Comparison of ENCODE assay signal across 19 cellular contexts in genomic region chr9:100583019-100583802, GRCh38. TPM values are rescaled to one million over a fixed set of nuclear protein-coding genes. Genes with fewer than 3 reads are reported as not detected.
DNase-seq lines count a peak whose midpoint lies in the region; ATAC-seq, FAIRE-seq and TF ChIP-seq lines count a peak whose summit lies in the region.
"Had no signal": no experiment of that assay in that cellular context is flagged by ENCODE, and none has a peak within 500 bp of the region (broad histone marks: within the 10 kb centered on the region; RNA-seq: fewer than 3 reads in every experiment).

No MANE protein-coding gene starts in this region.

- H3K36me3 ChIP-seq in K562 (ENCODE audit: control insufficient read depth, insufficient read depth, low read length) (no peaks in the 10 kb centered on the region), skeletal muscle tissue (ENCODE audit: control insufficient read depth in 3 of 3, insufficient read depth in 3 of 3, low read length in 3 of 3) (peaks cover 11 to 27% (median 22%) of the 10 kb centered on the region in 3 donors)
- H3K36me3 ChIP-seq: HAP-1 had no signal

- H3K4me2 ChIP-seq in K562 (ENCODE audit: insufficient read depth, low read length), result no peak overlapping the region

- H3K9me3 ChIP-seq in K562 (replicated peaks; ENCODE audit: control insufficient read depth, insufficient read depth, low read depth, low read length) (no peaks in the 10 kb centered on the region), skeletal muscle tissue (ENCODE audit: control insufficient read depth in 3 of 3, low read length in 3 of 3) (no peaks in the 10 kb centered on the region)
- H3K9me3 ChIP-seq: Caco-2, HAP-1 had no signal

- POLR2A ChIA-PET in K562 (lab: Yijun Ruan, JAX), result no interaction called here

- H3K27ac ChIP-seq in K562 (ENCODE audit: extremely low read depth, low read depth, low read length) (no peak overlapping the region), skeletal muscle tissue (ENCODE audit: low read depth, low read length) (no peak overlapping the region)
- H3K27ac ChIP-seq: C4-2B, HL-60 had no signal

- CTCF ChIA-PET in K562 (lab: Yijun Ruan, JAX; ENCODE audit: low intra/inter-chr PET ratio), result no interaction called here

- peaks cover 5 to 18% of the 10 kb centered on the region in 2 experiments; a peak in 4 of 5 replicates for H3K27me3 ChIP-seq in K562 (ENCODE audit: control insufficient read depth in 2 of 2, insufficient read depth in 2 of 2, low read length in 2 of 2)
- no peaks in the 10 kb centered on the region for H3K27me3 ChIP-seq in skeletal muscle tissue (ENCODE audit: control insufficient read depth in 3 of 3, insufficient read depth in 3 of 3, low read length in 3 of 3)

- TF ChIP-seq POLR2A in K562 (conservative IDR thresholded peaks at IDR 0.05), result no peak

- no peak overlapping the region for H2AFZ ChIP-seq in K562 (ENCODE audit: low read depth, low read length)

- ATAC-seq in K562 (no peak), omental fat pad (ENCODE audit: low FRiP score) (peak; percentile 80), GM21786 (IDR thresholded peaks at IDR 0.05; ENCODE audit: unreplicated experiment) (no peak)

- H3K9ac ChIP-seq in K562 (ENCODE audit: insufficient read depth in 1 of 2, low read depth in 2 of 2, low read length in 2 of 2) (no peak overlapping the region), skeletal muscle tissue (ENCODE audit: low read depth in 1 of 3, low read length in 3 of 3) (no peak overlapping the region)

- TF ChIP-seq CTCF in AG10803 (conservative IDR thresholded peaks at IDR 0.05; ENCODE audit: low read length) (no peak), K562 (IDR thresholded peaks at IDR 0.05 in 2 of 3, conservative IDR thresholded peaks at IDR 0.05 in 1 of 3; ENCODE audit: insufficient read depth in 2 of 3, low read depth in 1 of 3, low read length in 3 of 3) (no peak), omental fat pad (IDR thresholded peaks at IDR 0.05) (no peak)

- H4K20me1 ChIP-seq in K562 (replicated peaks; ENCODE audit: control insufficient read depth, insufficient read depth, low read length), result no peaks in the 10 kb centered on the region

- DNase-seq in AG10803 (ENCODE audit: low read depth) (peak; percentile 12), K562 (ENCODE audit: extremely low read depth in 1 of 4, low spot score in 3 of 4) (no peak), omental fat pad (ENCODE audit: low spot score) (no peak), NCI-H524 (lab: John Stamatoyannopoulos, UW) (no peak), nucleus accumbens (lab: John Stamatoyannopoulos, UW) (no peak)
- DNase-seq: AML-193; Caco-2; CD4-positive, alpha-beta T cell; DMS153; DMS79; GDM1; IMR-90; KBM-7 had no signal

- H3K79me2 ChIP-seq in K562 (ENCODE audit: control insufficient read depth, insufficient read depth, low read length), result no peaks in the 10 kb centered on the region

- in situ Hi-C loops in K562 (cut with MboI), result loop anchor here (25.0 kb wide), 2 partner anchors 246 to 546 kb away; no protein-coding TSS in a partner anchor

- no TSS peak for BruUV-seq in K562 (replicated peaks; lab: Mats Ljungman, UMichigan)

- H3K4me1 ChIP-seq in K562 (replicated peaks in 1 of 2; ENCODE audit: control insufficient read depth in 2 of 2, insufficient read depth in 2 of 2, low read length in 2 of 2) (no peaks in the 10 kb centered on the region), skeletal muscle tissue (ENCODE audit: control insufficient read depth in 3 of 3, insufficient read depth in 3 of 3, low read length in 3 of 3) (peaks cover 19 to 30% (median 29%) of the 10 kb centered on the region in 3 donors)
- H3K4me1 ChIP-seq: Caco-2 had no signal

- FAIRE-seq in K562 (lab: Jason Lieb, UNC), result no peak
- FAIRE-seq: D721Med had no signal

- H3K4me3 ChIP-seq in AG10803 (ENCODE audit: low read length) (no peak overlapping the region), K562 (no peak overlapping the region), skeletal muscle tissue (ENCODE audit: low read length in 3 of 3) (peak overlapping the region in 2 of 3 donors; percentile 3 to 88)
- H3K4me3 ChIP-seq: HAP-1 had no signal

- intact Hi-C loops in K562 (cut with micrococcal nuclease), result no loop called here

- WGBS in K562 (ENCODE audit: insufficient coverage, low coverage, missing lambda C conversion rate), result 2% methylated on average over 4 of the region's 5 CpGs

- H3K9me1 ChIP-seq in K562 (ENCODE audit: control insufficient read depth, insufficient read depth, low read length), result no peaks in the 10 kb centered on the region

- TF ChIP-seq RAD21 in K562 (CRISPR knock-in tag; conservative IDR thresholded peaks at IDR 0.05 in 1 of 2, IDR thresholded peaks at IDR 0.05 in 1 of 2), result no peak

- TF ChIP-seq EP300 in K562 (IDR thresholded peaks at IDR 0.05; ENCODE audit: low read length), result no peak

TF ChIP-seq in K562, 482 proteins besides CTCF, POLR2A, EP300 and RAD21:
- TF ChIP-seq LARP7 (IDR thresholded peaks at IDR 0.05) (no peak), ZNF24 (IDR thresholded peaks at IDR 0.05) (peak; percentile 65), RNF219 (CRISPR knock-in tag; IDR thresholded peaks at IDR 0.05) (no peak), CBFA2T2 (conservative IDR thresholded peaks at IDR 0.05) (no peak)
TF ChIP-seq in K562: peak in this region for 1.

RNA-seq across cellular contexts. Expression of gene CAVIN4, which starts 5.3 kb away (rescaled TPM):
- 0.28 and 0.90 TPM in 2 replicates for total RNA-seq in K562 (2011; cell fraction: chromatin; rRNA removed; ENCODE audit: low replicate concordance)
- total RNA-seq in K562 (2011; cell fraction: nucleolus; rRNA removed), result 0.17 and 0.26 TPM in 2 replicates
- 0.61 and 0.73 TPM in 2 replicates for total RNA-seq in K562 (2011; cell fraction: nucleoplasm; rRNA removed)
- total RNA-seq in K562 (2014; rRNA removed), result 0.12 and 0.23 TPM in 2 replicates
- total RNA-seq in K562 (2014; rRNA removed; fragmentation: Illumina TruSeq; extraction: Trizol), result 0.29 TPM in 2 replicates
- 0.25 and 0.30 TPM in 2 replicates for total RNA-seq in K562 (2015; rRNA removed; fragmentation: Illumina TruSeq; extraction: Trizol)
- total RNA-seq in K562 (2021), result 0.18 and 0.20 TPM in 2 replicates
- polyA plus RNA-seq in K562 (2011; rRNA removed), result 0.05 and 0.11 TPM in 2 replicates
- 0.04 TPM in 1 of 2 replicates, not detected in the other for polyA plus RNA-seq in K562 (2011; cell fraction: cytosol; rRNA removed)
- 0.14 and 0.20 TPM in 2 replicates for polyA plus RNA-seq in K562 (2011; cell fraction: nucleus; rRNA removed)
- 0.16 and 0.18 TPM in 2 replicates for polyA plus RNA-seq in K562 (2012)
- 0.19 and 0.27 TPM in 2 replicates for polyA plus RNA-seq in K562 (2014; fragmentation: Illumina TruSeq; extraction: Trizol)
- under 1 TPM; 0.06 TPM for polyA plus RNA-seq in K562 (2014; fragmentation: Nextera tagmentation; extraction: Ambion mirVana)
- 0.08 and 0.11 TPM in 2 replicates for polyA plus RNA-seq in K562 (2014; rRNA removed)
- polyA minus RNA-seq in K562 (2011; rRNA and poly(A)+ RNA removed), result 0.18 and 0.33 TPM in 2 replicates
- not detected in 2 replicates for polyA minus RNA-seq in K562 (2011; cell fraction: cytosol; rRNA and poly(A)+ RNA removed)
- polyA minus RNA-seq in K562 (2011; cell fraction: nucleus; rRNA and poly(A)+ RNA removed), result 0.27 and 0.33 TPM in 2 replicates
- under 1 TPM; 0.24 to 0.74 (median 0.31) TPM for total RNA-seq in omental fat pad
- 172 TPM for total RNA-seq in skeletal muscle tissue

Comparison
In these comparisons a context has a peak if more than half of its experiments do, and no peak if none do; other contexts are left out.
1. H3K4me3 ChIP-seq: peak in skeletal muscle tissue (2 of 3); none in AG10803 (single experiment) and K562 (single experiment).
2. RNA of gene CAVIN4, which starts 5.3 kb away (total RNA-seq): 172 TPM in skeletal muscle tissue (single experiment); 0.24 to 0.74 TPM in omental fat pad and 0.12 to 0.90 TPM in K562; every median in the first group is over 10 times any median in the second.